Comparison of ENCODE assay signal across 1 cellular context in genomic region chrX:71996826-71997225, GRCh38.
TF ChIP-seq lines count a peak whose summit lies in the region.

No MANE protein-coding gene starts in this region.

TF ChIP-seq in GM23338, 12 proteins besides CTCF, POLR2A, EP300 and RAD21 (continued from another document):
- TF ChIP-seq ZNF462 (CRISPR knock-in tag; IDR thresholded peaks at IDR 0.05), result no peak
